8 cellular contexts compared by ENCODE assay signal in the genomic region with DNA sequence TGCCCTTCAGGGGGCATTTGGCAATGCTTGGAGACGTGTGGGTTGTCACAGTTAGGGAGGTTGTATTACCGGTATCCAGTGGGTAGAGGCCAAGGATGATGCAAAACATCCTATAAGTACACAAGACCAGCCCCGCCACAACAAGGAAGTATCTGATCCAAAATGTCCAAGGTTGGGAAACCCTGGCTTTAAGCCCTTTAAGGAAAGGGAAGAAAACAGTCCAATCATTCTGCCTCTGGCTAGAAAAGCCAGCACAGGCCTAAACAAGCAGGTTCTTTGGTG. TPM values are rescaled to one million over a fixed set of nuclear protein-coding genes. Genes with fewer than 3 reads are reported as not detected.
A peak's percentile ranks its signal among the peaks of the same experiment; 100 is the strongest.
DNase-seq lines count a peak whose midpoint lies in the region; ATAC-seq and TF ChIP-seq lines count a peak whose summit lies in the region.

No MANE protein-coding gene starts in this region.

- peak overlapping the region; percentile 97 to 100 for H3K27ac ChIP-seq in thoracic aorta

- no peaks in the 10 kb centered on the region for H3K9me3 Mint-ChIP-seq in activated naive CD8-positive, alpha-beta T cell treated with anti-CD3 and anti-CD28 coated beads, Interleukin-2, amount 50 U/mL, for 24 hours

- peaks cover 49% of the 10 kb centered on the region for H3K4me1 Mint-ChIP-seq in activated naive CD8-positive, alpha-beta T cell treated with anti-CD3 and anti-CD28 coated beads, Interleukin-2, amount 50 U/mL, for 24 hours

- DNase-seq in NCI-H446 (lab: John Stamatoyannopoulos, UW), result peak; percentile 66 to 69
- no peak for DNase-seq in NCI-H446 treated with DMSO at 0.1 percent for 48 hours (lab: John Stamatoyannopoulos, UW)
- no peak for DNase-seq in activated naive CD8-positive, alpha-beta T cell treated with anti-CD3 and anti-CD28 coated beads, Interleukin-2, amount 50 U/mL, for 24 hours
- DNase-seq in inferior parietal cortex (ENCODE audit: extremely low spot score), result peak; percentile 61
- peak; percentile 40 for DNase-seq in thoracic aorta (ENCODE audit: low spot score)
- DNase-seq in SHP77 treated with DMSO at 0.1 percent for 48 hours (lab: John Stamatoyannopoulos, UW), result no peak

- H3K4me1 ChIP-seq in thoracic aorta (ENCODE audit: control insufficient read depth in 1 of 2, low read depth in 2 of 2), result peaks cover 59 to 76% of the 10 kb centered on the region in 2 donors

- peak overlapping the region; percentile 40 for H3K4me3 ChIP-seq in thoracic aorta

- ATAC-seq in activated naive CD8-positive, alpha-beta T cell treated with anti-CD3 and anti-CD28 coated beads, Interleukin-2, amount 50 U/mL, for 24 hours, result no peak
- ATAC-seq in thoracic aorta (ENCODE audit: insufficient number of reproducible peaks, low FRiP score, low read depth), result no peak
- ATAC-seq in GM18868 (IDR thresholded peaks at IDR 0.05; ENCODE audit: unreplicated experiment), result no peak
- ATAC-seq in GM18873 (IDR thresholded peaks at IDR 0.05; ENCODE audit: low FRiP score, unreplicated experiment), result no peak

- H3K27me3 ChIP-seq in thoracic aorta (replicated peaks; ENCODE audit: insufficient read depth), result no peaks in the 10 kb centered on the region

- no peaks in the 10 kb centered on the region for H3K9me3 ChIP-seq in thoracic aorta

- no peak for TF ChIP-seq CTCF in thoracic aorta (IDR thresholded peaks at IDR 0.05)

- peaks cover under 1% of the 10 kb centered on the region for H3K36me3 Mint-ChIP-seq in activated naive CD8-positive, alpha-beta T cell treated with anti-CD3 and anti-CD28 coated beads, Interleukin-2, amount 50 U/mL, for 24 hours (ENCODE audit: low read depth)

- no peak overlapping the region for H3K4me3 Mint-ChIP-seq in activated naive CD8-positive, alpha-beta T cell treated with anti-CD3 and anti-CD28 coated beads, Interleukin-2, amount 50 U/mL, for 24 hours

- H3K27me3 Mint-ChIP-seq in activated naive CD8-positive, alpha-beta T cell treated with anti-CD3 and anti-CD28 coated beads, Interleukin-2, amount 50 U/mL, for 24 hours, result no peaks in the 10 kb centered on the region

- H3K27ac Mint-ChIP-seq in activated naive CD8-positive, alpha-beta T cell treated with anti-CD3 and anti-CD28 coated beads, Interleukin-2, amount 50 U/mL, for 24 hours, result peak overlapping the region; percentile 52

- H3K36me3 ChIP-seq in thoracic aorta, result no peaks in the 10 kb centered on the region

RNA-seq across cellular contexts. Expression of a gene that starts 3.6 kb away (rescaled TPM):
- 10 to 100 TPM; 17.9 to 27.2 TPM for total RNA-seq in thoracic aorta

Comparison
In these comparisons a context has a peak if more than half of its experiments do, and no peak if none do; other contexts are left out.
1. DNase-seq: peak in NCI-H446 (2 of 2), inferior parietal cortex (single experiment) and thoracic aorta (single experiment); none in NCI-H446 treated with DMSO at 0.1 percent for 48 hours (single experiment), activated naive CD8-positive, alpha-beta T cell treated with anti-CD3 and anti-CD28 coated beads, Interleukin-2, amount 50 U/mL, for 24 hours (single experiment) and SHP77 treated with DMSO at 0.1 percent for 48 hours (single experiment).